19 cellular contexts compared by ENCODE assay signal in genomic region chr3:143806043-143806442, GRCh38. TPM values are rescaled to one million over a fixed set of nuclear protein-coding genes. Genes with fewer than 3 reads are reported as not detected.
DNase-seq lines count a peak whose midpoint lies in the region; TF ChIP-seq lines count a peak whose summit lies in the region.
"Had no signal": no experiment of that assay in that cellular context is flagged by ENCODE, and none has a peak within 500 bp of the region (broad histone marks: within the 10 kb centered on the region; RNA-seq: fewer than 3 reads in every experiment).

No MANE protein-coding gene starts in this region.

- H3K9me3 Mint-ChIP-seq in endodermal cell, result no peaks in the 10 kb centered on the region
- H3K9me3 Mint-ChIP-seq: IgD-negative memory B cell had no signal

- no peak overlapping the region for H3K4me3 ChIP-seq in HUES48 (ENCODE audit: low read depth, low read length)
- no peak overlapping the region for H3K4me3 ChIP-seq in endodermal cell (ENCODE audit: low read length)
- H3K4me3 ChIP-seq: A549, HAP-1, Peyer's patch had no signal

- no peaks in the 10 kb centered on the region for H3K27me3 Mint-ChIP-seq in endodermal cell (ENCODE audit: insufficient read depth)
- H3K27me3 Mint-ChIP-seq: IgD-negative memory B cell had no signal

- intact Hi-C loops in posterior cingulate gyrus (cut with DNase I), result no loop called here

- no peak for TF ChIP-seq CTCF in endodermal cell (conservative IDR thresholded peaks at IDR 0.05)

- peak overlapping the region; percentile 62 for H3K27ac Mint-ChIP-seq in endodermal cell
- H3K27ac Mint-ChIP-seq: IgD-negative memory B cell had no signal

- H3K36me3 Mint-ChIP-seq in endodermal cell (ENCODE audit: low read depth), result no peaks in the 10 kb centered on the region
- H3K36me3 Mint-ChIP-seq: IgD-negative memory B cell had no signal

- peaks cover 14% of the 10 kb centered on the region for H3K4me1 Mint-ChIP-seq in endodermal cell

- H3K9me3 ChIP-seq in HUES48 (ENCODE audit: control insufficient read depth, insufficient read depth, low read length) (no peaks in the 10 kb centered on the region), endodermal cell (ENCODE audit: control insufficient read depth, low read length) (no peaks in the 10 kb centered on the region)
- H3K9me3 ChIP-seq: A549, Caco-2, HAP-1, Peyer's patch had no signal

- H3K9ac ChIP-seq in HUES48 (ENCODE audit: low read depth, low read length) (no peak overlapping the region), endodermal cell (ENCODE audit: extremely low read depth, low read length, poor library complexity, severe bottlenecking) (no peak overlapping the region)

- H3K4me3 Mint-ChIP-seq in endodermal cell, result no peak overlapping the region
- H3K4me3 Mint-ChIP-seq: IgD-negative memory B cell had no signal

- H3K36me3 ChIP-seq in HUES48 (ENCODE audit: control insufficient read depth, insufficient read depth, low read length) (no peaks in the 10 kb centered on the region), endodermal cell (ENCODE audit: control insufficient read depth, insufficient read depth, low read length) (no peaks in the 10 kb centered on the region)
- H3K36me3 ChIP-seq: HAP-1, Peyer's patch had no signal

- DNase-seq in AML-193 (lab: John Stamatoyannopoulos, UW) (peak; percentile 71 to 85), NOMO-1 treated with dmso at 0.1 percent for 144 hours (lab: John Stamatoyannopoulos, UW; ENCODE audit: unreplicated experiment) (peak; percentile 89), endodermal cell (no peak), amniotic stem cell (lab: John Stamatoyannopoulos, UW) (no peak), posterior cingulate gyrus (no peak), NCI-H510A treated with DMSO at 0.1 percent for 48 hours (lab: John Stamatoyannopoulos, UW) (no peak), activated T-cell treated with anti-CD3 and anti-CD28 coated beads for 4 hours (no peak)
- DNase-seq: Caco-2, DMS153, NCI-H1417 treated with DMSO at 0.1 percent for 48 hours, NCI-H1930, NCI-H446, Peyer's patch had no signal

- peak overlapping the region; percentile 51 for H3K27ac ChIP-seq in HUES48 (ENCODE audit: low read depth, low read length)
- H3K27ac ChIP-seq in endodermal cell (ENCODE audit: low read depth, low read length), result no peak overlapping the region
- H3K27ac ChIP-seq: A549, C4-2B, Peyer's patch had no signal

- no peaks in the 10 kb centered on the region for H3K27me3 ChIP-seq in HUES48 (ENCODE audit: control insufficient read depth, insufficient read depth, low read length)
- H3K27me3 ChIP-seq in endodermal cell (ENCODE audit: control insufficient read depth, insufficient read depth, low read length, poor library complexity, severe bottlenecking), result no peaks in the 10 kb centered on the region
- H3K27me3 ChIP-seq: Peyer's patch had no signal

- H3K4me1 ChIP-seq in HUES48 (ENCODE audit: control insufficient read depth, insufficient read depth, low read length), result no peaks in the 10 kb centered on the region; the same call in 1 of the 2 replicates
- no peaks in the 10 kb centered on the region for H3K4me1 ChIP-seq in endodermal cell (ENCODE audit: control insufficient read depth, insufficient read depth, low read length)
- H3K4me1 ChIP-seq: A549, Caco-2, HAP-1, Peyer's patch had no signal

- 65 to 83% methylated on average over 1 to 4 of the region's 4 CpGs for WGBS in endodermal cell (ENCODE audit: insufficient coverage in 1 of 2, insufficient read length in 1 of 2), 2 experiments

RNA-seq across cellular contexts. Expression of gene SLC9A9, which starts 42.2 kb away (rescaled TPM):
- total RNA-seq in endodermal cell, result 1 to 10 TPM; 1.3 to 3.7 TPM
- 1.5 TPM for polyA plus RNA-seq in endodermal cell (2013, experiment 1 of 2)
- 1.9 TPM for polyA plus RNA-seq in endodermal cell (2013, experiment 2 of 2)
- total RNA-seq: Caco-2, HT-29 had no signal

Comparison
In these comparisons a context has a peak if more than half of its experiments do, and no peak if none do; other contexts are left out.
1. DNase-seq: peak in AML-193 (2 of 2) and NOMO-1 treated with dmso at 0.1 percent for 144 hours (single experiment); none in endodermal cell (single experiment), amniotic stem cell (single experiment), posterior cingulate gyrus (0 of 10), NCI-H510A treated with DMSO at 0.1 percent for 48 hours (single experiment) and activated T-cell treated with anti-CD3 and anti-CD28 coated beads for 4 hours (single experiment).